In the genomic region with DNA sequence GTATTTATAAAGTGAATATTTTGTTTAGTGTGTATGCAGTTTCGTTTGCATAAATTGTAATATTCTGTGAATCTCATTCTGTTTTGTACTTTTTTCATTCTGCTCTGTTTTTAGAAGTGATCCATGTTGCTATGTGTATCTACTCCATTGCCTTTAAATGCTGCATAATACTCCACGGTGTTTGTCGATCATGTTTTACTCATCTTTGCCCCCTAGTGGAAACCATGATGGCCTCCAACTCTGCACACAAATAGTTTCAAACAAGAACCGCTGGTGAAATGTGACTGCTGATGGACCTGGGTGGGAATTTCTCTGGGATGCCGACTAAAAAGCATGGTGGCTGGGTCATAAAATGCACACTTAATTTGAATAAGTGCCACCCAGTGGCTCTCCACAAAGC, we compare ENCODE assay signal across 9 cellular contexts. TPM values are rescaled to one million over a fixed set of nuclear protein-coding genes. Genes with fewer than 3 reads are reported as not detected.
DNase-seq lines count a peak whose midpoint lies in the region; ATAC-seq and TF ChIP-seq lines count a peak whose summit lies in the region.
"Had no signal": no experiment of that assay in that cellular context is flagged by ENCODE, and none has a peak within 500 bp of the region (broad histone marks: within the 10 kb centered on the region; RNA-seq: fewer than 3 reads in every experiment).

No MANE protein-coding gene starts in this region.

- DNase-seq in A172 (ENCODE audit: low spot score) (peak; percentile 6), GM12864 (ENCODE audit: low read depth) (no peak), NCI-H748 (lab: John Stamatoyannopoulos, UW; ENCODE audit: unreplicated experiment) (peak; percentile 62), endothelial cell (ENCODE audit: low spot score) (peak; percentile 15)
- DNase-seq in activated CD8-positive, alpha-beta memory T cell treated with anti-CD3 and anti-CD28 coated beads, Interleukin-2, amount 50 U/mL, for 4 hours: no peak

- H3K4me3 ChIP-seq in GM12864 (ENCODE audit: low read depth, low read length): no peak overlapping the region

- peaks cover 16% of the 10 kb centered on the region for H3K4me1 Mint-ChIP-seq in endothelial cell (ENCODE audit: unreplicated experiment)

- peak; percentile 60 for TF ChIP-seq CTCF in GM12864 (IDR thresholded peaks at IDR 0.05; ENCODE audit: low read depth, low read length, missing control alignments)
- peak; percentile 66 for TF ChIP-seq CTCF in endothelial cell (IDR thresholded peaks at IDR 0.05; ENCODE audit: unreplicated experiment)

- H3K27ac Mint-ChIP-seq in endothelial cell (ENCODE audit: unreplicated experiment): no peak overlapping the region

- H3K4me3 Mint-ChIP-seq in endothelial cell (ENCODE audit: unreplicated experiment): no peak overlapping the region

- no peaks in the 10 kb centered on the region for H3K9me3 Mint-ChIP-seq in endothelial cell (ENCODE audit: unreplicated experiment)

- H3K36me3 Mint-ChIP-seq in endothelial cell (ENCODE audit: low read depth, unreplicated experiment): peaks cover 5% of the 10 kb centered on the region

- H3K27me3 Mint-ChIP-seq in endothelial cell (ENCODE audit: unreplicated experiment): no peaks in the 10 kb centered on the region

- ATAC-seq in HG02623 (IDR thresholded peaks at IDR 0.05; ENCODE audit: unreplicated experiment) (no peak), HG03469 (IDR thresholded peaks at IDR 0.05; ENCODE audit: unreplicated experiment) (no peak), HG03521 (IDR thresholded peaks at IDR 0.05; ENCODE audit: unreplicated experiment) (no peak)

RNA-seq across cellular contexts. Expression of a gene that starts 32.0 kb away (rescaled TPM):
- total RNA-seq in A172 (2014; rRNA removed; shearing (Covaris generic)): not detected in 2 replicates
- 0.38 TPM for total RNA-seq in endothelial cell (ENCODE audit: unreplicated experiment)
- total RNA-seq: skeletal muscle tissue had no signal

Comparison
In these comparisons a context has a peak if more than half of its experiments do, and no peak if none do; other contexts are left out.
1. DNase-seq: peak in A172 (single experiment), NCI-H748 (single experiment) and endothelial cell (single experiment); none in GM12864 (single experiment) and activated CD8-positive, alpha-beta memory T cell treated with anti-CD3 and anti-CD28 coated beads, Interleukin-2, amount 50 U/mL, for 4 hours (single experiment).